1 cellular context compared by ENCODE assay signal in the genomic region with DNA sequence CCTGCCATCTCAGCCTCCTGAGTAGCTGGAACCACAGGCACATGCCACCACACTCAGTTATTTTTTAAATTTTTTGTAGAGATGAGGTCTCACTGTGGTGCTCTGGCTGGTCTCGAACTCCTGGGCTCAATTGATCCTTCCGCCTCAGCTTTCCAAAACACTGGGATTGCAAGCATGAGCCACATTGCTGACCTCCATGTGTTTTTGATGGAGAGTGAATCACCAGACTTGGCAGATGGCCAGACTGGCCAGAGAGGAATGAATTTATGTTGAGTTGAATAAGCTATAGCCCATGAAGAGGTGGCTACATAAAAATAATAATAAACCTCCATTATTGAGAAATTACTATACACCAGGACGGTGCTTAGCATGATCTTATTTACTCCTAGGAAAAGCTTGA.
TF ChIP-seq lines count a peak whose summit lies in the region.

No MANE protein-coding gene starts in this region.

TF ChIP-seq in SK-N-SH, 30 proteins besides CTCF, POLR2A, EP300 and RAD21 (continued from another document):
- TF ChIP-seq, protein P1, sequence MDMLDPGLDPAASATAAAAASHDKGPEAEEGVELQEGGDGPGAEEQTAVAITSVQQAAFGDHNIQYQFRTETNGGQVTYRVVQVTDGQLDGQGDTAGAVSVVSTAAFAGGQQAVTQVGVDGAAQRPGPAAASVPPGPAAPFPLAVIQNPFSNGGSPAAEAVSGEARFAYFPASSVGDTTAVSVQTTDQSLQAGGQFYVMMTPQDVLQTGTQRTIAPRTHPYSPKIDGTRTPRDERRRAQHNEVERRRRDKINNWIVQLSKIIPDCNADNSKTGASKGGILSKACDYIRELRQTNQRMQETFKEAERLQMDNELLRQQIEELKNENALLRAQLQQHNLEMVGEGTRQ (IDR thresholded peaks at IDR 0.05; ENCODE audit: borderline replicate concordance, low read depth, low read length): no peak
- no peak for TF ChIP-seq ELF1 (IDR thresholded peaks at IDR 0.05)
- TF ChIP-seq NFIC (IDR thresholded peaks at IDR 0.05; ENCODE audit: borderline replicate concordance): peak; percentile 95
- no peak for TF ChIP-seq SMC3 (IDR thresholded peaks at IDR 0.05; ENCODE audit: low read depth, low read length)
- TF ChIP-seq JUND (IDR thresholded peaks at IDR 0.05): peak; percentile 74
- TF ChIP-seq GATA2 (CRISPR knock-in tag; IDR thresholded peaks at IDR 0.05): no peak
- TF ChIP-seq TCF12 (IDR thresholded peaks at IDR 0.05): peak; percentile 75
- TF ChIP-seq NRF1 (IDR thresholded peaks at IDR 0.05; ENCODE audit: low read depth, low read length): no peak
- TF ChIP-seq TEAD4 (IDR thresholded peaks at IDR 0.05; ENCODE audit: borderline replicate concordance, insufficient read depth): 0 out of 2 replicates have a peak, but pooled peaks have one; percentile 9
- no peak for TF ChIP-seq SIN3A (IDR thresholded peaks at IDR 0.05; ENCODE audit: borderline replicate concordance, low read depth, low read length)
- TF ChIP-seq POLR2AphosphoS5 (IDR thresholded peaks at IDR 0.05; ENCODE audit: low read depth, low read length): no peak; the same call in 1 of the 2 replicates
- TF ChIP-seq RXRA (IDR thresholded peaks at IDR 0.05; ENCODE audit: borderline replicate concordance, low read depth): no peak
- TF ChIP-seq TAF1 (IDR thresholded peaks at IDR 0.05; ENCODE audit: borderline replicate concordance, low read depth, low read length): no peak
- TF ChIP-seq, protein P2, sequence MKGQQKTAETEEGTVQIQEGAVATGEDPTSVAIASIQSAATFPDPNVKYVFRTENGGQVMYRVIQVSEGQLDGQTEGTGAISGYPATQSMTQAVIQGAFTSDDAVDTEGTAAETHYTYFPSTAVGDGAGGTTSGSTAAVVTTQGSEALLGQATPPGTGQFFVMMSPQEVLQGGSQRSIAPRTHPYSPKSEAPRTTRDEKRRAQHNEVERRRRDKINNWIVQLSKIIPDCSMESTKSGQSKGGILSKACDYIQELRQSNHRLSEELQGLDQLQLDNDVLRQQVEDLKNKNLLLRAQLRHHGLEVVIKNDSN (IDR thresholded peaks at IDR 0.05; ENCODE audit: borderline replicate concordance, low read depth): no peak
- TF ChIP-seq EZH2phosphoT487 (IDR thresholded peaks at IDR 0.05; ENCODE audit: borderline replicate concordance, low read depth): no peak
- no peak for TF ChIP-seq RCOR1 (IDR thresholded peaks at IDR 0.05; ENCODE audit: low read length)
- TF ChIP-seq, protein P3, sequence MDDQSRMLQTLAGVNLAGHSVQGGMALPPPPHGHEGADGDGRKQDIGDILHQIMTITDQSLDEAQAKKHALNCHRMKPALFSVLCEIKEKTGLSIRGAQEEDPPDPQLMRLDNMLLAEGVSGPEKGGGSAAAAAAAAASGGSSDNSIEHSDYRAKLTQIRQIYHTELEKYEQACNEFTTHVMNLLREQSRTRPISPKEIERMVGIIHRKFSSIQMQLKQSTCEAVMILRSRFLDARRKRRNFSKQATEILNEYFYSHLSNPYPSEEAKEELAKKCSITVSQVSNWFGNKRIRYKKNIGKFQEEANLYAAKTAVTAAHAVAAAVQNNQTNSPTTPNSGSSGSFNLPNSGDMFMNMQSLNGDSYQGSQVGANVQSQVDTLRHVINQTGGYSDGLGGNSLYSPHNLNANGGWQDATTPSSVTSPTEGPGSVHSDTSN (IDR thresholded peaks at IDR 0.05): peak; percentile 48
- TF ChIP-seq, protein P4, sequence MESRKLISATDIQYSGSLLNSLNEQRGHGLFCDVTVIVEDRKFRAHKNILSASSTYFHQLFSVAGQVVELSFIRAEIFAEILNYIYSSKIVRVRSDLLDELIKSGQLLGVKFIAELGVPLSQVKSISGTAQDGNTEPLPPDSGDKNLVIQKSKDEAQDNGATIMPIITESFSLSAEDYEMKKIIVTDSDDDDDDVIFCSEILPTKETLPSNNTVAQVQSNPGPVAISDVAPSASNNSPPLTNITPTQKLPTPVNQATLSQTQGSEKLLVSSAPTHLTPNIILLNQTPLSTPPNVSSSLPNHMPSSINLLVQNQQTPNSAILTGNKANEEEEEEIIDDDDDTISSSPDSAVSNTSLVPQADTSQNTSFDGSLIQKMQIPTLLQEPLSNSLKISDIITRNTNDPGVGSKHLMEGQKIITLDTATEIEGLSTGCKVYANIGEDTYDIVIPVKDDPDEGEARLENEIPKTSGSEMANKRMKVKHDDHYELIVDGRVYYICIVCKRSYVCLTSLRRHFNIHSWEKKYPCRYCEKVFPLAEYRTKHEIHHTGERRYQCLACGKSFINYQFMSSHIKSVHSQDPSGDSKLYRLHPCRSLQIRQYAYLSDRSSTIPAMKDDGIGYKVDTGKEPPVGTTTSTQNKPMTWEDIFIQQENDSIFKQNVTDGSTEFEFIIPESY (IDR thresholded peaks at IDR 0.05; ENCODE audit: borderline replicate concordance, low read depth): no peak
- TF ChIP-seq FOXJ3 (CRISPR knock-in tag; IDR thresholded peaks at IDR 0.05): no peak
- TF ChIP-seq FOSL2 (IDR thresholded peaks at IDR 0.05; ENCODE audit: borderline replicate concordance, low read depth): peak; percentile 80
- no peak for TF ChIP-seq RFX5 (IDR thresholded peaks at IDR 0.05; ENCODE audit: low read length)
- TF ChIP-seq MEF2A (IDR thresholded peaks at IDR 0.05; ENCODE audit: borderline replicate concordance, low read depth): no peak
- TF ChIP-seq FOXM1 (IDR thresholded peaks at IDR 0.05; ENCODE audit: low read depth): no peak
- TF ChIP-seq, protein P5, sequence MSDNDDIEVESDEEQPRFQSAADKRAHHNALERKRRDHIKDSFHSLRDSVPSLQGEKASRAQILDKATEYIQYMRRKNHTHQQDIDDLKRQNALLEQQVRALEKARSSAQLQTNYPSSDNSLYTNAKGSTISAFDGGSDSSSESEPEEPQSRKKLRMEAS (IDR thresholded peaks at IDR 0.05; ENCODE audit: low read depth): peak; percentile 57; the same call in 1 of the 2 replicates
- TF ChIP-seq YY1 (IDR thresholded peaks at IDR 0.05; ENCODE audit: low read depth): no peak
- TF ChIP-seq CHD2 (IDR thresholded peaks at IDR 0.05; ENCODE audit: low read length, partially characterized antibody): no peak
- TF ChIP-seq, protein P6, sequence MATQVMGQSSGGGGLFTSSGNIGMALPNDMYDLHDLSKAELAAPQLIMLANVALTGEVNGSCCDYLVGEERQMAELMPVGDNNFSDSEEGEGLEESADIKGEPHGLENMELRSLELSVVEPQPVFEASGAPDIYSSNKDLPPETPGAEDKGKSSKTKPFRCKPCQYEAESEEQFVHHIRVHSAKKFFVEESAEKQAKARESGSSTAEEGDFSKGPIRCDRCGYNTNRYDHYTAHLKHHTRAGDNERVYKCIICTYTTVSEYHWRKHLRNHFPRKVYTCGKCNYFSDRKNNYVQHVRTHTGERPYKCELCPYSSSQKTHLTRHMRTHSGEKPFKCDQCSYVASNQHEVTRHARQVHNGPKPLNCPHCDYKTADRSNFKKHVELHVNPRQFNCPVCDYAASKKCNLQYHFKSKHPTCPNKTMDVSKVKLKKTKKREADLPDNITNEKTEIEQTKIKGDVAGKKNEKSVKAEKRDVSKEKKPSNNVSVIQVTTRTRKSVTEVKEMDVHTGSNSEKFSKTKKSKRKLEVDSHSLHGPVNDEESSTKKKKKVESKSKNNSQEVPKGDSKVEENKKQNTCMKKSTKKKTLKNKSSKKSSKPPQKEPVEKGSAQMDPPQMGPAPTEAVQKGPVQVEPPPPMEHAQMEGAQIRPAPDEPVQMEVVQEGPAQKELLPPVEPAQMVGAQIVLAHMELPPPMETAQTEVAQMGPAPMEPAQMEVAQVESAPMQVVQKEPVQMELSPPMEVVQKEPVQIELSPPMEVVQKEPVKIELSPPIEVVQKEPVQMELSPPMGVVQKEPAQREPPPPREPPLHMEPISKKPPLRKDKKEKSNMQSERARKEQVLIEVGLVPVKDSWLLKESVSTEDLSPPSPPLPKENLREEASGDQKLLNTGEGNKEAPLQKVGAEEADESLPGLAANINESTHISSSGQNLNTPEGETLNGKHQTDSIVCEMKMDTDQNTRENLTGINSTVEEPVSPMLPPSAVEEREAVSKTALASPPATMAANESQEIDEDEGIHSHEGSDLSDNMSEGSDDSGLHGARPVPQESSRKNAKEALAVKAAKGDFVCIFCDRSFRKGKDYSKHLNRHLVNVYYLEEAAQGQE (IDR thresholded peaks at IDR 0.05; ENCODE audit: low read depth, low read length): no peak
TF ChIP-seq in SK-N-SH: peak in this region for 7.
